Comparison of ENCODE assay signal across 1 cellular context in genomic region chr1:52142220-52143153, GRCh38.
TF ChIP-seq lines count a peak whose summit lies in the region.

No MANE protein-coding gene starts in this region.

TF ChIP-seq in HepG2, 621 proteins besides CTCF, POLR2A, EP300 and RAD21 (continued from another document and continues in another):
- TF ChIP-seq EZH2 (conservative IDR thresholded peaks at IDR 0.05; ENCODE audit: low read depth, low read length) (no peak), ZBTB3 (CRISPR knock-in tag; IDR thresholded peaks at IDR 0.05; ENCODE audit: borderline replicate concordance, low read depth) (no peak), NFIB (CRISPR knock-in tag; IDR thresholded peaks at IDR 0.05; ENCODE audit: borderline replicate concordance) (no peak), ZNF773 (CRISPR knock-in tag; IDR thresholded peaks at IDR 0.05; ENCODE audit: borderline replicate concordance) (no peak), AGO2 (optimal IDR thresholded peaks at IDR 0.05; ENCODE audit: low read depth, low read length) (peak; percentile 64), RFXAP (CRISPR knock-in tag; IDR thresholded peaks at IDR 0.05; ENCODE audit: borderline replicate concordance) (no peak), STAT5B (CRISPR knock-in tag; IDR thresholded peaks at IDR 0.05) (no peak), ZGPAT (CRISPR knock-in tag; IDR thresholded peaks at IDR 0.05) (0 out of 2 replicates have a peak, but pooled peaks have one; percentile 15), ZNF552 (CRISPR knock-in tag; IDR thresholded peaks at IDR 0.05; ENCODE audit: borderline replicate concordance) (no peak), ZSCAN12 (CRISPR knock-in tag; IDR thresholded peaks at IDR 0.05) (no peak), PHF5A (CRISPR knock-in tag; IDR thresholded peaks at IDR 0.05; ENCODE audit: low read depth, unreplicated experiment) (no peak), PPARG (CRISPR knock-in tag; conservative IDR thresholded peaks at IDR 0.05) (no peak), ZNF18 (CRISPR knock-in tag; IDR thresholded peaks at IDR 0.05; ENCODE audit: insufficient replicate concordance) (no peak), ZNF720 (CRISPR knock-in tag; IDR thresholded peaks at IDR 0.05) (no peak), ZNF143 (CRISPR knock-in tag; IDR thresholded peaks at IDR 0.05) (no peak), HNRNPUL1 (IDR thresholded peaks at IDR 0.05; ENCODE audit: low read depth, low read length) (no peak), ATAD3A (CRISPR knock-in tag; IDR thresholded peaks at IDR 0.05) (no peak), ZNF326 (CRISPR knock-in tag; IDR thresholded peaks at IDR 0.05; ENCODE audit: borderline replicate concordance) (no peak), MAF1 (CRISPR knock-in tag; IDR thresholded peaks at IDR 0.05; ENCODE audit: borderline replicate concordance) (no peak), ZNF879 (CRISPR knock-in tag; IDR thresholded peaks at IDR 0.05) (no peak), NFE2L2 (IDR thresholded peaks at IDR 0.05; ENCODE audit: low read length) (no peak), MXD1 (CRISPR knock-in tag; IDR thresholded peaks at IDR 0.05) (0 out of 2 replicates have a peak, but pooled peaks have one; percentile 11), SP2 (CRISPR knock-in tag; IDR thresholded peaks at IDR 0.05) (no peak), YEATS2 (CRISPR knock-in tag; IDR thresholded peaks at IDR 0.05; ENCODE audit: borderline replicate concordance) (no peak; the same call in 1 of the 2 replicates), NFE2L1 (CRISPR knock-in tag; IDR thresholded peaks at IDR 0.05; ENCODE audit: borderline replicate concordance) (no peak), KLF16 (CRISPR knock-in tag; IDR thresholded peaks at IDR 0.05) (no peak), ZSCAN5A (CRISPR knock-in tag; IDR thresholded peaks at IDR 0.05; ENCODE audit: borderline replicate concordance) (no peak), ZNF329 (CRISPR knock-in tag; IDR thresholded peaks at IDR 0.05; ENCODE audit: low read depth) (no peak), TEAD2 (CRISPR knock-in tag; IDR thresholded peaks at IDR 0.05) (no peak), HOXA3 (CRISPR knock-in tag; IDR thresholded peaks at IDR 0.05) (no peak), SATB2 (CRISPR knock-in tag; IDR thresholded peaks at IDR 0.05) (0 out of 2 replicates have a peak, but pooled peaks have one; percentile 51), KDM1A (CRISPR knock-in tag; IDR thresholded peaks at IDR 0.05) (no peak), BRD4 (CRISPR knock-in tag; IDR thresholded peaks at IDR 0.05) (no peak), HNRNPL (IDR thresholded peaks at IDR 0.05; ENCODE audit: low read depth, low read length) (no peak), PATZ1 (CRISPR knock-in tag; IDR thresholded peaks at IDR 0.05) (peak; percentile 41), KDM5A (IDR thresholded peaks at IDR 0.05; ENCODE audit: borderline replicate concordance, low read length) (peak; percentile 51; the same call in 1 of the 2 replicates), ZNF775 (CRISPR knock-in tag; IDR thresholded peaks at IDR 0.05; ENCODE audit: borderline replicate concordance) (no peak), CSRNP2 (CRISPR knock-in tag; conservative IDR thresholded peaks at IDR 0.05; ENCODE audit: low read depth) (no peak), PITX1 (CRISPR knock-in tag; IDR thresholded peaks at IDR 0.05) (no peak), RFXANK (CRISPR knock-in tag; IDR thresholded peaks at IDR 0.05) (no peak)
- TF ChIP-seq, protein P1, sequence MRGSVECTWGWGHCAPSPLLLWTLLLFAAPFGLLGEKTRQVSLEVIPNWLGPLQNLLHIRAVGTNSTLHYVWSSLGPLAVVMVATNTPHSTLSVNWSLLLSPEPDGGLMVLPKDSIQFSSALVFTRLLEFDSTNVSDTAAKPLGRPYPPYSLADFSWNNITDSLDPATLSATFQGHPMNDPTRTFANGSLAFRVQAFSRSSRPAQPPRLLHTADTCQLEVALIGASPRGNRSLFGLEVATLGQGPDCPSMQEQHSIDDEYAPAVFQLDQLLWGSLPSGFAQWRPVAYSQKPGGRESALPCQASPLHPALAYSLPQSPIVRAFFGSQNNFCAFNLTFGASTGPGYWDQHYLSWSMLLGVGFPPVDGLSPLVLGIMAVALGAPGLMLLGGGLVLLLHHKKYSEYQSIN (CRISPR knock-in tag; IDR thresholded peaks at IDR 0.05; ENCODE audit: borderline replicate concordance) = no peak
- TF ChIP-seq, protein P2, sequence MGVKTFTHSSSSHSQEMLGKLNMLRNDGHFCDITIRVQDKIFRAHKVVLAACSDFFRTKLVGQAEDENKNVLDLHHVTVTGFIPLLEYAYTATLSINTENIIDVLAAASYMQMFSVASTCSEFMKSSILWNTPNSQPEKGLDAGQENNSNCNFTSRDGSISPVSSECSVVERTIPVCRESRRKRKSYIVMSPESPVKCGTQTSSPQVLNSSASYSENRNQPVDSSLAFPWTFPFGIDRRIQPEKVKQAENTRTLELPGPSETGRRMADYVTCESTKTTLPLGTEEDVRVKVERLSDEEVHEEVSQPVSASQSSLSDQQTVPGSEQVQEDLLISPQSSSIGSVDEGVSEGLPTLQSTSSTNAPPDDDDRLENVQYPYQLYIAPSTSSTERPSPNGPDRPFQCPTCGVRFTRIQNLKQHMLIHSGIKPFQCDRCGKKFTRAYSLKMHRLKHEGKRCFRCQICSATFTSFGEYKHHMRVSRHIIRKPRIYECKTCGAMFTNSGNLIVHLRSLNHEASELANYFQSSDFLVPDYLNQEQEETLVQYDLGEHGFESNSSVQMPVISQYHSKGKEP (CRISPR knock-in tag; IDR thresholded peaks at IDR 0.05) = no peak
- TF ChIP-seq, protein P3, sequence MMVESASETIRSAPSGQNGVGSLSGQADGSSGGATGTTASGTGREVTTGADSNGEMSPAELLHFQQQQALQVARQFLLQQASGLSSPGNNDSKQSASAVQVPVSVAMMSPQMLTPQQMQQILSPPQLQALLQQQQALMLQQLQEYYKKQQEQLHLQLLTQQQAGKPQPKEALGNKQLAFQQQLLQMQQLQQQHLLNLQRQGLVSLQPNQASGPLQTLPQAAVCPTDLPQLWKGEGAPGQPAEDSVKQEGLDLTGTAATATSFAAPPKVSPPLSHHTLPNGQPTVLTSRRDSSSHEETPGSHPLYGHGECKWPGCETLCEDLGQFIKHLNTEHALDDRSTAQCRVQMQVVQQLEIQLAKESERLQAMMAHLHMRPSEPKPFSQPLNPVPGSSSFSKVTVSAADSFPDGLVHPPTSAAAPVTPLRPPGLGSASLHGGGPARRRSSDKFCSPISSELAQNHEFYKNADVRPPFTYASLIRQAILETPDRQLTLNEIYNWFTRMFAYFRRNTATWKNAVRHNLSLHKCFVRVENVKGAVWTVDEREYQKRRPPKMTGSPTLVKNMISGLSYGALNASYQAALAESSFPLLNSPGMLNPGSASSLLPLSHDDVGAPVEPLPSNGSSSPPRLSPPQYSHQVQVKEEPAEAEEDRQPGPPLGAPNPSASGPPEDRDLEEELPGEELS (CRISPR knock-in tag; IDR thresholded peaks at IDR 0.05) = no peak
- TF ChIP-seq, protein P4, sequence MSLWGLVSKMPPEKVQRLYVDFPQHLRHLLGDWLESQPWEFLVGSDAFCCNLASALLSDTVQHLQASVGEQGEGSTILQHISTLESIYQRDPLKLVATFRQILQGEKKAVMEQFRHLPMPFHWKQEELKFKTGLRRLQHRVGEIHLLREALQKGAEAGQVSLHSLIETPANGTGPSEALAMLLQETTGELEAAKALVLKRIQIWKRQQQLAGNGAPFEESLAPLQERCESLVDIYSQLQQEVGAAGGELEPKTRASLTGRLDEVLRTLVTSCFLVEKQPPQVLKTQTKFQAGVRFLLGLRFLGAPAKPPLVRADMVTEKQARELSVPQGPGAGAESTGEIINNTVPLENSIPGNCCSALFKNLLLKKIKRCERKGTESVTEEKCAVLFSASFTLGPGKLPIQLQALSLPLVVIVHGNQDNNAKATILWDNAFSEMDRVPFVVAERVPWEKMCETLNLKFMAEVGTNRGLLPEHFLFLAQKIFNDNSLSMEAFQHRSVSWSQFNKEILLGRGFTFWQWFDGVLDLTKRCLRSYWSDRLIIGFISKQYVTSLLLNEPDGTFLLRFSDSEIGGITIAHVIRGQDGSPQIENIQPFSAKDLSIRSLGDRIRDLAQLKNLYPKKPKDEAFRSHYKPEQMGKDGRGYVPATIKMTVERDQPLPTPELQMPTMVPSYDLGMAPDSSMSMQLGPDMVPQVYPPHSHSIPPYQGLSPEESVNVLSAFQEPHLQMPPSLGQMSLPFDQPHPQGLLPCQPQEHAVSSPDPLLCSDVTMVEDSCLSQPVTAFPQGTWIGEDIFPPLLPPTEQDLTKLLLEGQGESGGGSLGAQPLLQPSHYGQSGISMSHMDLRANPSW (CRISPR knock-in tag; IDR thresholded peaks at IDR 0.05; ENCODE audit: borderline replicate concordance) = no peak
- TF ChIP-seq, protein P5, sequence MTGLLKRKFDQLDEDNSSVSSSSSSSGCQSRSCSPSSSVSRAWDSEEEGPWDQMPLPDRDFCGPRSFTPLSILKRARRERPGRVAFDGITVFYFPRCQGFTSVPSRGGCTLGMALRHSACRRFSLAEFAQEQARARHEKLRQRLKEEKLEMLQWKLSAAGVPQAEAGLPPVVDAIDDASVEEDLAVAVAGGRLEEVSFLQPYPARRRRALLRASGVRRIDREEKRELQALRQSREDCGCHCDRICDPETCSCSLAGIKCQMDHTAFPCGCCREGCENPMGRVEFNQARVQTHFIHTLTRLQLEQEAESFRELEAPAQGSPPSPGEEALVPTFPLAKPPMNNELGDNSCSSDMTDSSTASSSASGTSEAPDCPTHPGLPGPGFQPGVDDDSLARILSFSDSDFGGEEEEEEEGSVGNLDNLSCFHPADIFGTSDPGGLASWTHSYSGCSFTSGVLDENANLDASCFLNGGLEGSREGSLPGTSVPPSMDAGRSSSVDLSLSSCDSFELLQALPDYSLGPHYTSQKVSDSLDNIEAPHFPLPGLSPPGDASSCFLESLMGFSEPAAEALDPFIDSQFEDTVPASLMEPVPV (CRISPR knock-in tag; IDR thresholded peaks at IDR 0.05) = 0 out of 2 replicates have a peak, but pooled peaks have one; percentile 18
- TF ChIP-seq, protein P6, sequence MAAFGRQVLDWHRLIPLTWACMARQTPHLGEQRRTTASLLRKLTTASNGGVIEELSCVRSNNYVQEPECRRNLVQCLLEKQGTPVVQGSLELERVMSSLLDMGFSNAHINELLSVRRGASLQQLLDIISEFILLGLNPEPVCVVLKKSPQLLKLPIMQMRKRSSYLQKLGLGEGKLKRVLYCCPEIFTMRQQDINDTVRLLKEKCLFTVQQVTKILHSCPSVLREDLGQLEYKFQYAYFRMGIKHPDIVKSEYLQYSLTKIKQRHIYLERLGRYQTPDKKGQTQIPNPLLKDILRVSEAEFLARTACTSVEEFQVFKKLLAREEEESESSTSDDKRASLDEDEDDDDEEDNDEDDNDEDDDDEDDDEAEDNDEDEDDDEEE (CRISPR knock-in tag; IDR thresholded peaks at IDR 0.05) = no peak
